In the genomic region with DNA sequence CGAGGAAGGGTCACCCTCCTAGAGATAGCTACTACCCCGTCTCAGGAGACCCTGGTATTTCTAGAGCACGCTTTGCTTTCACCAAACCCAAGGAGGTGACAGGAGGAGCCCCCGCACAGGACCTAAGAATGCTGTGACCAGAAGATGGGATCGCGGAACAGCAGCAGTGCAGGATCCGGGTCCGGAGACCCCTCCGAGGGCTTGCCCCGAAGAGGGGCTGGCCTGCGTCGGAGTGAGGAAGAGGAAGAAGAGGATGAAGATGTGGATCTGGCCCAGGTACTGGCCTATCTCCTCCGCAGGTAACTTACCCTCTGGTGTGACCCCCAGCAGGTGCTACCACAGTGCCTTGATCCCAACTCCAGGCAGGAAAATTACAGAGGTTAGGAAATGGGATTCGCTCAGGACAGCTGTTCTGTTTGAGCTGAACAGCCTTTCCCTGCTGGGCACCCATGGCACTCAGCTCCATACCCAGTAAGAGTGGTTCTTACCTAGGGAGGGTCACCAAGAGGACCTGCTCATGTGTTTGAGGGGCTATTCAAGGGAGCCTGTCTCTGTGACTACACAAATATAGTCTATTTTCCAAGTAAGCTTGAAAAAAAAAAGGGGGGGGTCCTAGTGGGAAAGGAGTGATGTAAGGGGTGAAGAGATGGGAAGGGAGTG, we compare ENCODE assay signal across 1 cellular context.
TF ChIP-seq lines count a peak whose summit lies in the region.

No MANE protein-coding gene starts in this region.

TF ChIP-seq in WTC11, 78 proteins besides CTCF, POLR2A, EP300 and RAD21 (continued from another document):
- TF ChIP-seq MLX (CRISPR knock-in tag; IDR thresholded peaks at IDR 0.05) (no peak), SP1 (CRISPR knock-in tag; conservative IDR thresholded peaks at IDR 0.05) (no peak), ZNF671 (CRISPR knock-in tag; IDR thresholded peaks at IDR 0.05) (no peak), HMGA2 (CRISPR knock-in tag; IDR thresholded peaks at IDR 0.05) (no peak), PRDM15 (CRISPR knock-in tag; IDR thresholded peaks at IDR 0.05) (no peak)
